1 cellular context compared by ENCODE assay signal in genomic region chr12:65728913-65729793, GRCh38.
TF ChIP-seq lines count a peak whose summit lies in the region.

No MANE protein-coding gene starts in this region.

TF ChIP-seq in HEK293, 187 proteins besides CTCF, POLR2A, EP300 and RAD21 (continued from another document):
- TF ChIP-seq ZBTB11 (tag by site-specific recombination; conservative IDR thresholded peaks at IDR 0.05; ENCODE audit: low read depth) (peak; percentile 60), ZNF558 (tag by site-specific recombination; IDR thresholded peaks at IDR 0.05) (no peak), KLF16 (tag by site-specific recombination; IDR thresholded peaks at IDR 0.05) (peak; percentile 30; the same call in 1 of the 2 replicates), ZNF501 (tag by site-specific recombination; IDR thresholded peaks at IDR 0.05) (peak; percentile 85; the same call in 1 of the 2 replicates), ZNF704 (tag by site-specific recombination; IDR thresholded peaks at IDR 0.05) (no peak), MEIS1 (CRISPR knock-in tag; IDR thresholded peaks at IDR 0.05; ENCODE audit: borderline replicate concordance) (no peak), KLF9 (tag by site-specific recombination; IDR thresholded peaks at IDR 0.05; ENCODE audit: low read depth) (no peak), ZNF114 (tag by site-specific recombination; IDR thresholded peaks at IDR 0.05) (no peak), ZNF394 (tag by site-specific recombination; IDR thresholded peaks at IDR 0.05; ENCODE audit: borderline replicate concordance) (peak; percentile 21; the same call in 1 of the 2 replicates), BCL11A (tag by site-specific recombination; IDR thresholded peaks at IDR 0.05; ENCODE audit: low read depth) (no peak), HOXA7 (CRISPR knock-in tag; IDR thresholded peaks at IDR 0.05; ENCODE audit: borderline replicate concordance) (no peak), ZNF792 (tag by site-specific recombination; IDR thresholded peaks at IDR 0.05) (0 out of 2 replicates have a peak, but pooled peaks have one; percentile 35), ZBTB48 (tag by site-specific recombination; IDR thresholded peaks at IDR 0.05) (peak; percentile 79), KLF1 (tag by site-specific recombination; IDR thresholded peaks at IDR 0.05) (peak; percentile 18; the same call in 1 of the 2 replicates), ZNF19 (tag by site-specific recombination; IDR thresholded peaks at IDR 0.05; ENCODE audit: low read depth) (no peak), YY1 (tag by site-specific recombination; IDR thresholded peaks at IDR 0.05) (peak; percentile 62; the same call in 1 of the 2 replicates), ZNF76 (tag by site-specific recombination; IDR thresholded peaks at IDR 0.05; ENCODE audit: borderline replicate concordance, low read depth) (peak; percentile 50; the same call in 1 of the 2 replicates), ZNF266 (tag by site-specific recombination; IDR thresholded peaks at IDR 0.05; ENCODE audit: low read depth) (no peak), ZFHX2 (tag by site-specific recombination; conservative IDR thresholded peaks at IDR 0.05) (0 out of 2 replicates have a peak, but pooled peaks have one; percentile 19), ZXDB (tag by site-specific recombination; IDR thresholded peaks at IDR 0.05) (peak; percentile 48; the same call in 1 of the 2 replicates), ZNF423 (tag by site-specific recombination; IDR thresholded peaks at IDR 0.05) (peak; percentile 37; the same call in 1 of the 2 replicates), ZNF10 (tag by site-specific recombination; IDR thresholded peaks at IDR 0.05) (no peak), ZNF133 (tag by site-specific recombination; IDR thresholded peaks at IDR 0.05) (0 out of 2 replicates have a peak, but pooled peaks have one; percentile 10), ZNF600 (tag by site-specific recombination; IDR thresholded peaks at IDR 0.05) (peak; percentile 50), ZNF645 (tag by site-specific recombination; IDR thresholded peaks at IDR 0.05) (no peak), ZNF426 (tag by site-specific recombination; IDR thresholded peaks at IDR 0.05) (no peak)
- TF ChIP-seq, protein P1, sequence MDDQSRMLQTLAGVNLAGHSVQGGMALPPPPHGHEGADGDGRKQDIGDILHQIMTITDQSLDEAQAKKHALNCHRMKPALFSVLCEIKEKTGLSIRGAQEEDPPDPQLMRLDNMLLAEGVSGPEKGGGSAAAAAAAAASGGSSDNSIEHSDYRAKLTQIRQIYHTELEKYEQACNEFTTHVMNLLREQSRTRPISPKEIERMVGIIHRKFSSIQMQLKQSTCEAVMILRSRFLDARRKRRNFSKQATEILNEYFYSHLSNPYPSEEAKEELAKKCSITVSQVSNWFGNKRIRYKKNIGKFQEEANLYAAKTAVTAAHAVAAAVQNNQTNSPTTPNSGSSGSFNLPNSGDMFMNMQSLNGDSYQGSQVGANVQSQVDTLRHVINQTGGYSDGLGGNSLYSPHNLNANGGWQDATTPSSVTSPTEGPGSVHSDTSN (CRISPR knock-in tag; IDR thresholded peaks at IDR 0.05), result 0 out of 2 replicates have a peak, but pooled peaks have one; percentile 45
TF ChIP-seq in HEK293: peak in this region for 48.
